36 cellular contexts compared by ENCODE assay signal in genomic region chrX:9394212-9394611, GRCh38.
"Had no signal": no experiment of that assay in that cellular context is flagged by ENCODE, and none has a peak within 500 bp of the region (broad histone marks: within the 10 kb centered on the region; RNA-seq: fewer than 3 reads in every experiment).

No MANE protein-coding gene starts in this region.

- H3K4me1 Mint-ChIP-seq: activated B cell treated with CpG ODN at 0.5 μM for 24 hours; activated naive CD4-positive, alpha-beta T cell treated with anti-CD3 and anti-CD28 coated beads, Interleukin-2, amount 50 U/mL, for 24 hours; activated naive CD8-positive, alpha-beta T cell treated with anti-CD3 and anti-CD28 coated beads for 36 hours; activated naive CD8-positive, alpha-beta T cell treated with anti-CD3 and anti-CD28 coated beads, Interleukin-2, amount 50 U/mL, for 24 hours had no signal

- H3K4me2 ChIP-seq: hepatocyte had no signal

- H3K27me3 Mint-ChIP-seq: activated B cell treated with CpG ODN at 0.5 μM for 24 hours; activated CD8-positive, alpha-beta memory T cell treated with anti-CD3 and anti-CD28 coated beads, Interleukin-2, amount 10 ng/mL, durations not matched to agents 7 days and 5 days; activated CD8-positive, alpha-beta T cell treated with anti-CD3 and anti-CD28 coated beads for 36 hours; activated naive CD4-positive, alpha-beta T cell treated with anti-CD3 and anti-CD28 coated beads, Interleukin-2, amount 50 U/mL, for 24 hours; activated naive CD8-positive, alpha-beta T cell treated with anti-CD3 and anti-CD28 coated beads for 36 hours; activated naive CD8-positive, alpha-beta T cell treated with anti-CD3 and anti-CD28 coated beads, Interleukin-2, amount 50 U/mL, for 24 hours had no signal

- H3K4me3 ChIP-seq: adrenal gland, ascending aorta, breast epithelium, cardiac muscle cell, colonic mucosa, gastrocnemius medialis, heart right ventricle, hepatocyte had no signal

- H3K9me3 Mint-ChIP-seq: activated B cell treated with CpG ODN at 0.5 μM for 24 hours; activated CD8-positive, alpha-beta T cell treated with anti-CD3 and anti-CD28 coated beads for 36 hours; activated naive CD4-positive, alpha-beta T cell treated with anti-CD3 and anti-CD28 coated beads for 36 hours; activated naive CD4-positive, alpha-beta T cell treated with anti-CD3 and anti-CD28 coated beads, Interleukin-2, amount 50 U/mL, for 24 hours; activated naive CD8-positive, alpha-beta T cell treated with anti-CD3 and anti-CD28 coated beads for 36 hours; activated naive CD8-positive, alpha-beta T cell treated with anti-CD3 and anti-CD28 coated beads, Interleukin-2, amount 50 U/mL, for 24 hours; activated T-helper 1 cell treated with anti-CD3 and anti-CD28 coated beads, Interleukin-12 subunit alpha, Interleukin-12 subunit beta, Interleukin-2, Interleukin-4 antibody, amounts not matched to agents 30 ng/mL and 10 ng/mL and 1 ng/mL, durations not matched to agents 14 hours and 24 hours and 36 hours; activated T-helper 2 cell treated with anti-CD3 and anti-CD28 coated beads, Interferon-gamma antibody, Interleukin-2, Interleukin-4, amounts not matched to agents 10 μg/mL and 5 μg/mL and 100 μg/mL, durations not matched to agents 14 hours and 24 hours and 36 hours had no signal

- H3K4me1 ChIP-seq: adrenal gland, ascending aorta, breast epithelium, colonic mucosa, foreskin keratinocyte, gastrocnemius medialis, heart right ventricle had no signal

- H3K9me3 ChIP-seq: adrenal gland, ascending aorta, colonic mucosa, gastrocnemius medialis, heart right ventricle had no signal

- H3K36me3 ChIP-seq: adrenal gland, ascending aorta, breast epithelium, cardiac muscle cell, colonic mucosa, gastrocnemius medialis, heart right ventricle, WERI-Rb-1 had no signal

- DNase-seq: activated B cell treated with CpG ODN at 0.5 μM for 24 hours; activated CD4-positive, alpha-beta T cell treated with anti-CD3 and anti-CD28 coated beads for 48 hours; activated CD4-positive, alpha-beta T cell treated with anti-CD3 and anti-CD28 coated beads, Interleukin-2, amount 50 U/mL, for 1 hour; activated CD4-positive, alpha-beta T cell treated with anti-CD3 and anti-CD28 coated beads, Interleukin-2, amount 50 U/mL, for 48 hours; activated CD8-positive, alpha-beta memory T cell treated with anti-CD3 and anti-CD28 coated beads, Interleukin-2, amount 10 ng/mL, durations not matched to agents 7 days and 5 days; activated CD8-positive, alpha-beta memory T cell treated with anti-CD3 and anti-CD28 coated beads, Interleukin-2, amount 50 U/mL, for 4 hours; activated CD8-positive, alpha-beta T cell treated with anti-CD3 and anti-CD28 coated beads for 36 hours; activated effector memory CD4-positive, alpha-beta T cell treated with anti-CD3 and anti-CD28 coated beads, Interleukin-2, amount 50 U/mL, for 16 hours; activated naive CD4-positive, alpha-beta T cell treated with anti-CD3 and anti-CD28 coated beads for 36 hours; activated naive CD8-positive, alpha-beta T cell treated with anti-CD3 and anti-CD28 coated beads for 36 hours; activated naive CD8-positive, alpha-beta T cell treated with anti-CD3 and anti-CD28 coated beads, Interleukin-2, amount 50 U/mL, for 24 hours; activated T-cell treated with anti-CD3 and anti-CD28 coated beads, Interleukin-2, amount 50 U/mL, for 1 hour; activated T-cell treated with anti-CD3 and anti-CD28 coated beads, Interleukin-2, amount 50 U/mL, for 48 hours; adrenal gland; central memory CD4-positive, alpha-beta T cell; cerebellar nuclear complex; colonic mucosa; effector CD8-positive, alpha-beta T cell; foreskin keratinocyte; gastrocnemius medialis; glutamatergic neuron; heart right ventricle; T-helper 2 cell; WERI-Rb-1 had no signal

- H3K36me3 Mint-ChIP-seq: activated CD8-positive, alpha-beta memory T cell treated with anti-CD3 and anti-CD28 coated beads, Interleukin-2, amount 10 ng/mL, durations not matched to agents 7 days and 5 days; activated naive CD4-positive, alpha-beta T cell treated with anti-CD3 and anti-CD28 coated beads, Interleukin-2, amount 50 U/mL, for 24 hours; activated naive CD8-positive, alpha-beta T cell treated with anti-CD3 and anti-CD28 coated beads for 36 hours; brain had no signal

- FAIRE-seq: endometrium, TTC549 had no signal

- H3K4me3 Mint-ChIP-seq: activated B cell treated with CpG ODN at 0.5 μM for 24 hours; activated CD8-positive, alpha-beta memory T cell treated with anti-CD3 and anti-CD28 coated beads, Interleukin-2, amount 10 ng/mL, durations not matched to agents 7 days and 5 days; activated CD8-positive, alpha-beta T cell treated with anti-CD3 and anti-CD28 coated beads for 36 hours; activated naive CD4-positive, alpha-beta T cell treated with anti-CD3 and anti-CD28 coated beads for 36 hours; activated naive CD4-positive, alpha-beta T cell treated with anti-CD3 and anti-CD28 coated beads, Interleukin-2, amount 50 U/mL, for 24 hours; activated naive CD8-positive, alpha-beta T cell treated with anti-CD3 and anti-CD28 coated beads for 36 hours; activated naive CD8-positive, alpha-beta T cell treated with anti-CD3 and anti-CD28 coated beads, Interleukin-2, amount 50 U/mL, for 24 hours; activated T-helper 1 cell treated with anti-CD3 and anti-CD28 coated beads, Interleukin-12 subunit alpha, Interleukin-12 subunit beta, Interleukin-2, Interleukin-4 antibody, amounts not matched to agents 30 ng/mL and 10 ng/mL and 1 ng/mL, durations not matched to agents 14 hours and 24 hours and 36 hours; brain had no signal

- ATAC-seq: activated CD4-positive, CD25-positive, alpha-beta regulatory T cell treated with anti-CD3 and anti-CD28 coated beads, Interleukin-2, amount 50 U/mL, for 24 hours; activated CD8-positive, alpha-beta memory T cell treated with anti-CD3 and anti-CD28 coated beads, Interleukin-2, amount 10 ng/mL, durations not matched to agents 7 days and 5 days; activated CD8-positive, alpha-beta T cell treated with anti-CD3 and anti-CD28 coated beads for 36 hours; activated naive CD8-positive, alpha-beta T cell treated with anti-CD3 and anti-CD28 coated beads, Interleukin-2, amount 50 U/mL, for 24 hours; esophagus mucosa; foreskin keratinocyte; gastrocnemius medialis; heart right ventricle had no signal

- H3K27me3 ChIP-seq: adrenal gland, ascending aorta, cardiac muscle cell, colonic mucosa, foreskin keratinocyte, gastrocnemius medialis, hepatocyte had no signal

- H2AFZ ChIP-seq: hepatocyte had no signal

- H3K79me2 ChIP-seq: hepatocyte had no signal

- H3K27ac ChIP-seq: adrenal gland, ascending aorta, breast epithelium, cardiac muscle cell, colonic mucosa, foreskin keratinocyte, gastrocnemius medialis, heart right ventricle, hepatocyte, WERI-Rb-1 had no signal

- H3K27ac Mint-ChIP-seq: activated B cell treated with CpG ODN at 0.5 μM for 24 hours; activated CD8-positive, alpha-beta memory T cell treated with anti-CD3 and anti-CD28 coated beads, Interleukin-2, amount 10 ng/mL, durations not matched to agents 7 days and 5 days; activated CD8-positive, alpha-beta T cell treated with anti-CD3 and anti-CD28 coated beads for 36 hours; activated naive CD4-positive, alpha-beta T cell treated with anti-CD3 and anti-CD28 coated beads for 36 hours; activated naive CD4-positive, alpha-beta T cell treated with anti-CD3 and anti-CD28 coated beads, Interleukin-2, amount 50 U/mL, for 24 hours; activated naive CD8-positive, alpha-beta T cell treated with anti-CD3 and anti-CD28 coated beads for 36 hours; activated naive CD8-positive, alpha-beta T cell treated with anti-CD3 and anti-CD28 coated beads, Interleukin-2, amount 50 U/mL, for 24 hours; activated T-helper 1 cell treated with anti-CD3 and anti-CD28 coated beads, Interleukin-12 subunit alpha, Interleukin-12 subunit beta, Interleukin-2, Interleukin-4 antibody, amounts not matched to agents 30 ng/mL and 10 ng/mL and 1 ng/mL, durations not matched to agents 14 hours and 24 hours and 36 hours; activated T-helper 2 cell treated with anti-CD3 and anti-CD28 coated beads, Interferon-gamma antibody, Interleukin-2, Interleukin-4, amounts not matched to agents 10 μg/mL and 5 μg/mL and 100 μg/mL, durations not matched to agents 14 hours and 24 hours and 36 hours had no signal
